18 cellular contexts compared by ENCODE assay signal in genomic region chr21:27173052-27173451, GRCh38.
DNase-seq lines count a peak whose midpoint lies in the region; ATAC-seq and TF ChIP-seq lines count a peak whose summit lies in the region.
"Had no signal": no experiment of that assay in that cellular context is flagged by ENCODE, and none has a peak within 500 bp of the region (broad histone marks: within the 10 kb centered on the region; RNA-seq: fewer than 3 reads in every experiment).

No MANE protein-coding gene starts in this region.

- no peak overlapping the region for H3K4me3 Mint-ChIP-seq in activated T-helper 17 cell treated with anti-CD3 and anti-CD28 coated beads, Interleukin-2, amount 50 U/mL, for 72 hours
- H3K4me3 Mint-ChIP-seq in activated CD4-positive, alpha-beta T cell treated with anti-CD3 and anti-CD28 coated beads, Interleukin-2, amount 10 ng/mL, durations not matched to agents 7 days and 5 days, result no peak overlapping the region
- H3K4me3 Mint-ChIP-seq: CD14-positive monocyte had no signal

- H3K79me2 ChIP-seq in ACC112 (ENCODE audit: control insufficient read depth, insufficient read depth, low read length, unreplicated experiment), result no peaks in the 10 kb centered on the region

- no peaks in the 10 kb centered on the region for H3K27me3 ChIP-seq in ACC112 (ENCODE audit: insufficient read depth, low read length)
- H3K27me3 ChIP-seq: MG63 had no signal

- H3K27ac Mint-ChIP-seq in activated T-helper 17 cell treated with anti-CD3 and anti-CD28 coated beads, Interleukin-2, amount 50 U/mL, for 72 hours, result no peak overlapping the region
- no peak overlapping the region for H3K27ac Mint-ChIP-seq in activated CD4-positive, alpha-beta T cell treated with anti-CD3 and anti-CD28 coated beads, Interleukin-2, amount 10 ng/mL, durations not matched to agents 7 days and 5 days
- H3K27ac Mint-ChIP-seq: CD14-positive monocyte had no signal

- no peak overlapping the region for H2AFZ ChIP-seq in ACC112 (ENCODE audit: low read length, unreplicated experiment)

- CTCF ChIA-PET in activated CD4-positive, alpha-beta T cell treated with anti-CD3 and anti-CD28 coated beads, Interleukin-2, amount 10 ng/mL, durations not matched to agents 7 days and 5 days (lab: Charles Lee), result no interaction called here

- DNase-seq in GM04503 (ENCODE audit: low read depth) (peak; percentile 35), fibroblast of mammary gland (ENCODE audit: low read depth) (peak; percentile 63), myocyte (ENCODE audit: low read depth) (peak; percentile 29)
- no peak for DNase-seq in activated CD4-positive, alpha-beta T cell treated with anti-CD3 and anti-CD28 coated beads, Interleukin-2, amount 50 U/mL, for 4 hours
- no peak for DNase-seq in activated CD4-positive, alpha-beta T cell treated with anti-CD3 and anti-CD28 coated beads for 48 hours
- no peak for DNase-seq in activated CD4-positive, alpha-beta T cell treated with anti-CD3 and anti-CD28 coated beads, Interleukin-2, amount 10 ng/mL, durations not matched to agents 7 days and 5 days
- DNase-seq: AML-193, DMS 273 treated with DMSO at 0.1 percent for 48 hours, GF-D8, HCEC 1CT, MG63, NCI-H1092, NCI-H226, NCI-H524 treated with DMSO at 0.1 percent for 48 hours had no signal

- H3K4me1 ChIP-seq in ACC112 (ENCODE audit: control insufficient read depth, insufficient read depth, low read length, unreplicated experiment), result peaks cover 15% of the 10 kb centered on the region
- H3K4me1 ChIP-seq: A549 had no signal

- no peaks in the 10 kb centered on the region for H3K4me1 Mint-ChIP-seq in activated T-helper 17 cell treated with anti-CD3 and anti-CD28 coated beads, Interleukin-2, amount 50 U/mL, for 72 hours
- H3K4me1 Mint-ChIP-seq in activated CD4-positive, alpha-beta T cell treated with anti-CD3 and anti-CD28 coated beads, Interleukin-2, amount 10 ng/mL, durations not matched to agents 7 days and 5 days, result no peaks in the 10 kb centered on the region
- H3K4me1 Mint-ChIP-seq: CD14-positive monocyte had no signal

- H3K4me3 ChIP-seq in ACC112 (ENCODE audit: low read depth, low read length) (no peak overlapping the region), fibroblast of mammary gland (ENCODE audit: control insufficient read depth, low read depth, low read length) (no peak overlapping the region)
- H3K4me3 ChIP-seq: A549, MG63 had no signal

- no peaks in the 10 kb centered on the region for H3K27me3 Mint-ChIP-seq in activated T-helper 17 cell treated with anti-CD3 and anti-CD28 coated beads, Interleukin-2, amount 50 U/mL, for 72 hours
- H3K27me3 Mint-ChIP-seq in activated CD4-positive, alpha-beta T cell treated with anti-CD3 and anti-CD28 coated beads, Interleukin-2, amount 10 ng/mL, durations not matched to agents 7 days and 5 days, result no peaks in the 10 kb centered on the region

- TF ChIP-seq CTCF in fibroblast of mammary gland (conservative IDR thresholded peaks at IDR 0.05; ENCODE audit: control insufficient read depth, insufficient read depth, low read depth, low read length), result no peak

- ATAC-seq in activated T-helper 17 cell treated with anti-CD3 and anti-CD28 coated beads, Interleukin-2, amount 50 U/mL, for 72 hours (replicated peaks), result no peak
- ATAC-seq: A549 had no signal

- no peaks in the 10 kb centered on the region for H3K36me3 ChIP-seq in ACC112 (ENCODE audit: insufficient read depth, low read length)
- H3K36me3 ChIP-seq: MG63 had no signal

- no peaks in the 10 kb centered on the region for H3K36me3 Mint-ChIP-seq in activated T-helper 17 cell treated with anti-CD3 and anti-CD28 coated beads, Interleukin-2, amount 50 U/mL, for 72 hours (ENCODE audit: low read depth)
- H3K36me3 Mint-ChIP-seq in activated CD4-positive, alpha-beta T cell treated with anti-CD3 and anti-CD28 coated beads, Interleukin-2, amount 10 ng/mL, durations not matched to agents 7 days and 5 days (ENCODE audit: low read depth), result no peaks in the 10 kb centered on the region
- H3K36me3 Mint-ChIP-seq: CD14-positive monocyte had no signal

- POLR2A ChIA-PET in activated CD4-positive, alpha-beta T cell treated with anti-CD3 and anti-CD28 coated beads, Interleukin-2, amount 10 ng/mL, durations not matched to agents 7 days and 5 days (lab: Charles Lee), result no interaction called here

- peak overlapping the region; percentile 9; the same call in 1 of the 2 replicates for H3K27ac ChIP-seq in ACC112 (ENCODE audit: low read depth, low read length)
- H3K27ac ChIP-seq: A549 had no signal

- H3K9me3 Mint-ChIP-seq in activated T-helper 17 cell treated with anti-CD3 and anti-CD28 coated beads, Interleukin-2, amount 50 U/mL, for 72 hours, result peaks cover 14% of the 10 kb centered on the region
- H3K9me3 Mint-ChIP-seq in activated CD4-positive, alpha-beta T cell treated with anti-CD3 and anti-CD28 coated beads, Interleukin-2, amount 10 ng/mL, durations not matched to agents 7 days and 5 days, result peaks cover 5% of the 10 kb centered on the region

Comparison
In these comparisons a context has a peak if more than half of its experiments do, and no peak if none do; other contexts are left out.
1. DNase-seq: peak in GM04503 (single experiment), fibroblast of mammary gland (single experiment) and myocyte (single experiment); none in activated CD4-positive, alpha-beta T cell treated with anti-CD3 and anti-CD28 coated beads, Interleukin-2, amount 50 U/mL, for 4 hours (0 of 2), activated CD4-positive, alpha-beta T cell treated with anti-CD3 and anti-CD28 coated beads for 48 hours (single experiment) and activated CD4-positive, alpha-beta T cell treated with anti-CD3 and anti-CD28 coated beads, Interleukin-2, amount 10 ng/mL, durations not matched to agents 7 days and 5 days (single experiment).